In genomic region chr11:63343130-63343529, GRCh38 we compare ENCODE assay signal across 28 cellular contexts. TPM values are rescaled to one million over a fixed set of nuclear protein-coding genes. Genes with fewer than 3 reads are reported as not detected.
"Had no signal": no experiment of that assay in that cellular context is flagged by ENCODE, and none has a peak within 500 bp of the region (broad histone marks: within the 10 kb centered on the region; RNA-seq: fewer than 3 reads in every experiment).

No MANE protein-coding gene starts in this region.

- H3K27me3 ChIP-seq: ascending aorta had no signal

- H3K27ac Mint-ChIP-seq: activated B cell treated with CpG ODN at 0.5 μM for 24 hours; activated CD4-positive, alpha-beta T cell treated with anti-CD3 and anti-CD28 coated beads, Interleukin-2, amount 10 ng/mL, durations not matched to agents 24 days and 14 days; activated naive CD4-positive, alpha-beta T cell treated with anti-CD3 and anti-CD28 coated beads, Interleukin-2, amount 50 U/mL, for 72 hours; activated naive CD8-positive, alpha-beta T cell treated with anti-CD3 and anti-CD28 coated beads, Interleukin-2, amount 50 U/mL, for 24 hours; brain; T-helper 17 cell had no signal

- H3K9me3 Mint-ChIP-seq: activated B cell treated with CpG ODN at 0.5 μM for 24 hours; activated CD4-positive, alpha-beta T cell treated with anti-CD3 and anti-CD28 coated beads, Interleukin-2, amount 10 ng/mL, durations not matched to agents 24 days and 14 days; activated naive CD4-positive, alpha-beta T cell treated with anti-CD3 and anti-CD28 coated beads, Interleukin-2, amount 50 U/mL, for 72 hours; activated naive CD8-positive, alpha-beta T cell treated with anti-CD3 and anti-CD28 coated beads, Interleukin-2, amount 50 U/mL, for 24 hours; activated T-cell treated with anti-CD3 and anti-CD28 coated beads, Interleukin-2, amount 50 U/mL, for 4 hours; central memory CD8-positive, alpha-beta T cell had no signal

- DNase-seq: activated B cell treated with CpG ODN at 0.5 μM for 24 hours; activated CD4-positive, alpha-beta T cell treated with anti-CD3 and anti-CD28 coated beads for 1 hour; activated CD4-positive, alpha-beta T cell treated with anti-CD3 and anti-CD28 coated beads, Interleukin-2, amount 10 ng/mL, durations not matched to agents 24 days and 14 days; activated CD4-positive, alpha-beta T cell treated with anti-CD3 and anti-CD28 coated beads, Interleukin-2, amount 50 U/mL, for 48 hours; activated CD8-positive, alpha-beta memory T cell treated with anti-CD3 and anti-CD28 coated beads for 24 hours; activated effector memory CD4-positive, alpha-beta T cell treated with anti-CD3 and anti-CD28 coated beads, Interleukin-2, amount 50 U/mL, for 16 hours; activated naive CD4-positive, alpha-beta T cell treated with Interleukin-2 at 50 U/mL for 16 hours; activated naive CD8-positive, alpha-beta T cell treated with anti-CD3 and anti-CD28 coated beads, Interleukin-2, amount 50 U/mL, for 24 hours; activated T-cell treated with anti-CD3 and anti-CD28 coated beads, Interleukin-2, amount 50 U/mL, for 4 hours; amniotic stem cell; Kasumi-1; MV-4-11; NCI-H1092 treated with DMSO at 0.1 percent for 48 hours; NCI-H1436; NCI-H1694 treated with DMSO at 0.1 percent for 48 hours; NCI-H2029 treated with DMSO at 0.1 percent for 48 hours; NCI-H446; NCI-H524; PC-9; SIG-M5; T-helper 17 cell; T-helper 9 cell had no signal

- H3K4me2 ChIP-seq: PC-9 had no signal

- H3K4me3 ChIP-seq: ascending aorta, PC-9 had no signal

- H3K4me1 ChIP-seq: ascending aorta had no signal

- H3K36me3 Mint-ChIP-seq: activated naive CD4-positive, alpha-beta T cell treated with anti-CD3 and anti-CD28 coated beads, Interleukin-2, amount 50 U/mL, for 72 hours; brain had no signal

- H3K9me3 ChIP-seq: ascending aorta had no signal

- H3K4me3 Mint-ChIP-seq: activated B cell treated with CpG ODN at 0.5 μM for 24 hours; activated CD4-positive, alpha-beta T cell treated with anti-CD3 and anti-CD28 coated beads, Interleukin-2, amount 10 ng/mL, durations not matched to agents 24 days and 14 days; activated naive CD8-positive, alpha-beta T cell treated with anti-CD3 and anti-CD28 coated beads, Interleukin-2, amount 50 U/mL, for 24 hours; activated T-cell treated with anti-CD3 and anti-CD28 coated beads, Interleukin-2, amount 50 U/mL, for 4 hours; brain; central memory CD8-positive, alpha-beta T cell; T-helper 17 cell had no signal

- FAIRE-seq: TTC549 had no signal

- H3K4me1 Mint-ChIP-seq: activated B cell treated with CpG ODN at 0.5 μM for 24 hours; activated CD4-positive, alpha-beta T cell treated with anti-CD3 and anti-CD28 coated beads, Interleukin-2, amount 10 ng/mL, durations not matched to agents 24 days and 14 days; activated naive CD8-positive, alpha-beta T cell treated with anti-CD3 and anti-CD28 coated beads, Interleukin-2, amount 50 U/mL, for 24 hours; brain; central memory CD8-positive, alpha-beta T cell; T-helper 17 cell had no signal

- H3K27me3 Mint-ChIP-seq: activated CD4-positive, alpha-beta T cell treated with anti-CD3 and anti-CD28 coated beads, Interleukin-2, amount 10 ng/mL, durations not matched to agents 24 days and 14 days; brain; T-helper 17 cell had no signal

- ATAC-seq: activated naive CD4-positive, alpha-beta T cell treated with anti-CD3 and anti-CD28 coated beads, Interleukin-2, amount 50 U/mL, for 72 hours; activated naive CD8-positive, alpha-beta T cell treated with anti-CD3 and anti-CD28 coated beads, Interleukin-2, amount 50 U/mL, for 24 hours; activated T-cell treated with anti-CD3 and anti-CD28 coated beads, Interleukin-2, amount 50 U/mL, for 4 hours; T-helper 17 cell had no signal

- H2AFZ ChIP-seq: PC-9 had no signal

- H3K36me3 ChIP-seq: ascending aorta had no signal

- H3K27ac ChIP-seq: ascending aorta, PC-9 had no signal

RNA-seq across cellular contexts. Expression of gene SLC22A9, which starts 26.5 kb away (rescaled TPM):
- total RNA-seq: activated B cell treated with CpG ODN at 0.5 μM for 24 hours; activated CD4-positive, alpha-beta T cell treated with anti-CD3 and anti-CD28 coated beads, Interleukin-2, amount 10 ng/mL, durations not matched to agents 24 days and 14 days; activated naive CD4-positive, alpha-beta T cell treated with anti-CD3 and anti-CD28 coated beads, Interleukin-2, amount 50 U/mL, for 72 hours; activated T-cell treated with anti-CD3 and anti-CD28 coated beads, Interleukin-2, amount 50 U/mL, for 4 hours; ascending aorta; M059J; PC-9; T-helper 17 cell had no signal
